ENCODE assay signal across 3 cellular contexts in genomic region chr1:26292735-26293134, GRCh38. TPM values are rescaled to one million over a fixed set of nuclear protein-coding genes. Genes with fewer than 3 reads are reported as not detected.
"Had no signal": no experiment of that assay in that cellular context is flagged by ENCODE, and none has a peak within 500 bp of the region (broad histone marks: within the 10 kb centered on the region; RNA-seq: fewer than 3 reads in every experiment).

No MANE protein-coding gene starts in this region.

RNA-seq across cellular contexts. Expression of gene CD52, which starts 25.0 kb away (rescaled TPM):
- total RNA-seq: astrocyte, lung microvascular endothelial cell, pulmonary artery endothelial cell had no signal
